Comparison of ENCODE assay signal across 1 cellular context in genomic region chr14:22657861-22658260, GRCh38.
TF ChIP-seq lines count a peak whose summit lies in the region.

No MANE protein-coding gene starts in this region.

TF ChIP-seq in K562, 482 proteins besides CTCF, POLR2A, EP300 and RAD21 (continued from another document):
- no peak for TF ChIP-seq KLF13 (tag; IDR thresholded peaks at IDR 0.05; ENCODE audit: borderline replicate concordance, low read depth)
- no peak for TF ChIP-seq ZNF780A (CRISPR knock-in tag; IDR thresholded peaks at IDR 0.05)
- peak; percentile 35; the same call in 1 of the 2 replicates for TF ChIP-seq BCOR (IDR thresholded peaks at IDR 0.05)
